In genomic region chr1:165697881-165698842, GRCh38 we compare ENCODE assay signal across 1 cellular context.
TF ChIP-seq lines count a peak whose summit lies in the region.

Gene ALDH9A1 (minus strand): TSS chr1:165698562. CDS start chr1:165698558, 4 bp downstream.

TF ChIP-seq in HepG2, 621 proteins besides CTCF, POLR2A, EP300 and RAD21 (continued from another document and continues in another):
- no peak for TF ChIP-seq ZBTB34 (CRISPR knock-in tag; IDR thresholded peaks at IDR 0.05)
- TF ChIP-seq ZNF792 (CRISPR knock-in tag; IDR thresholded peaks at IDR 0.05) = peak; percentile 29; the same call in 1 of the 2 replicates
- TF ChIP-seq PTBP1 (IDR thresholded peaks at IDR 0.05; ENCODE audit: low read depth, low read length, poor library complexity, severe bottlenecking) = no peak
- no peak for TF ChIP-seq ZSCAN22 (CRISPR knock-in tag; IDR thresholded peaks at IDR 0.05)
- peak; percentile 86; the same call in 1 of the 2 replicates for TF ChIP-seq ZBTB4 (CRISPR knock-in tag; IDR thresholded peaks at IDR 0.05; ENCODE audit: borderline replicate concordance)
- TF ChIP-seq ZNF468 (CRISPR knock-in tag; IDR thresholded peaks at IDR 0.05) = no peak
- peak; percentile 77; the same call in 1 of the 2 replicates for TF ChIP-seq KDM5B (CRISPR knock-in tag; IDR thresholded peaks at IDR 0.05; ENCODE audit: borderline replicate concordance)
- no peak for TF ChIP-seq REPIN1 (CRISPR knock-in tag; IDR thresholded peaks at IDR 0.05; ENCODE audit: borderline replicate concordance, low read depth)
- no peak; the same call in 1 of the 2 replicates for TF ChIP-seq ZNF773 (CRISPR knock-in tag; IDR thresholded peaks at IDR 0.05; ENCODE audit: borderline replicate concordance)
- no peak for TF ChIP-seq LCORL (IDR thresholded peaks at IDR 0.05)
- no peak for TF ChIP-seq LCORL (CRISPR knock-in tag; IDR thresholded peaks at IDR 0.05)
- no peak for TF ChIP-seq REXO4 (CRISPR knock-in tag; IDR thresholded peaks at IDR 0.05; ENCODE audit: borderline replicate concordance)
- no peak for TF ChIP-seq ZNF614 (CRISPR knock-in tag; IDR thresholded peaks at IDR 0.05; ENCODE audit: borderline replicate concordance)
- TF ChIP-seq POGZ (CRISPR knock-in tag; IDR thresholded peaks at IDR 0.05) = peak; percentile 47; the same call in 1 of the 2 replicates
- no peak for TF ChIP-seq PRMT3 (CRISPR knock-in tag; IDR thresholded peaks at IDR 0.05; ENCODE audit: borderline replicate concordance, low read depth)
- no peak; the same call in 1 of the 2 replicates for TF ChIP-seq HOXA5 (CRISPR knock-in tag; IDR thresholded peaks at IDR 0.05)
- no peak for TF ChIP-seq CENPT (CRISPR knock-in tag; IDR thresholded peaks at IDR 0.05; ENCODE audit: low read depth)
- no peak for TF ChIP-seq SAFB2 (CRISPR knock-in tag; IDR thresholded peaks at IDR 0.05; ENCODE audit: borderline replicate concordance, low read depth)
- peak; percentile 44; the same call in 1 of the 2 replicates for TF ChIP-seq SPEN (CRISPR knock-in tag; IDR thresholded peaks at IDR 0.05; ENCODE audit: low read depth)
- TF ChIP-seq POLR2AphosphoS5 (IDR thresholded peaks at IDR 0.05; ENCODE audit: low read depth, low read length) = peak; percentile 65; the same call in 1 of the 2 replicates
- peak; percentile 39; the same call in 1 of the 2 replicates for TF ChIP-seq PRDM15 (CRISPR knock-in tag; IDR thresholded peaks at IDR 0.05)
- TF ChIP-seq ZNF552 (CRISPR knock-in tag; IDR thresholded peaks at IDR 0.05; ENCODE audit: borderline replicate concordance) = 0 out of 2 replicates have a peak, but pooled peaks have one; percentile 61
- peak; percentile 57; the same call in 1 of the 2 replicates for TF ChIP-seq GPN1 (CRISPR knock-in tag; IDR thresholded peaks at IDR 0.05; ENCODE audit: borderline replicate concordance)
- TF ChIP-seq ZZZ3 (CRISPR knock-in tag; IDR thresholded peaks at IDR 0.05; ENCODE audit: borderline replicate concordance) = no peak
- no peak for TF ChIP-seq HMG20A (CRISPR knock-in tag; IDR thresholded peaks at IDR 0.05; ENCODE audit: borderline replicate concordance)
- no peak for TF ChIP-seq KDM6A (CRISPR knock-in tag; IDR thresholded peaks at IDR 0.05; ENCODE audit: low read depth)
- no peak for TF ChIP-seq NFYB (CRISPR knock-in tag; IDR thresholded peaks at IDR 0.05)
- TF ChIP-seq SP140L (CRISPR knock-in tag; IDR thresholded peaks at IDR 0.05; ENCODE audit: borderline replicate concordance) = no peak
- no peak for TF ChIP-seq GMEB2 (CRISPR knock-in tag; IDR thresholded peaks at IDR 0.05; ENCODE audit: low read depth)
- TF ChIP-seq ZNF691 (CRISPR knock-in tag; IDR thresholded peaks at IDR 0.05; ENCODE audit: borderline replicate concordance, low read depth) = no peak
- no peak; the same call in 1 of the 2 replicates for TF ChIP-seq ZNF816 (CRISPR knock-in tag; IDR thresholded peaks at IDR 0.05; ENCODE audit: borderline replicate concordance)
- TF ChIP-seq MAX (IDR thresholded peaks at IDR 0.05) = peak; percentile 68
- TF ChIP-seq ZNF431 (CRISPR knock-in tag; IDR thresholded peaks at IDR 0.05; ENCODE audit: borderline replicate concordance, low read depth) = no peak
- TF ChIP-seq PCBP1 (IDR thresholded peaks at IDR 0.05; ENCODE audit: borderline replicate concordance, low read depth, low read length) = no peak
- TF ChIP-seq ZNF737 (CRISPR knock-in tag; IDR thresholded peaks at IDR 0.05; ENCODE audit: borderline replicate concordance) = no peak; the same call in 1 of the 2 replicates
- no peak for TF ChIP-seq CREB1 (IDR thresholded peaks at IDR 0.05)
- no peak for TF ChIP-seq CREB1 (CRISPR knock-in tag; IDR thresholded peaks at IDR 0.05)
- no peak for TF ChIP-seq E2F2 (CRISPR knock-in tag; IDR thresholded peaks at IDR 0.05; ENCODE audit: borderline replicate concordance)
- no peak for TF ChIP-seq ZSCAN20 (CRISPR knock-in tag; IDR thresholded peaks at IDR 0.05; ENCODE audit: borderline replicate concordance)
- peak; percentile 81; the same call in 1 of the 2 replicates for TF ChIP-seq ZFP91 (CRISPR knock-in tag; IDR thresholded peaks at IDR 0.05; ENCODE audit: borderline replicate concordance)
- no peak; the same call in 1 of the 2 replicates for TF ChIP-seq ADNP (CRISPR knock-in tag; IDR thresholded peaks at IDR 0.05)
- TF ChIP-seq DDIT3 (CRISPR knock-in tag; IDR thresholded peaks at IDR 0.05) = no peak
- TF ChIP-seq ZNF451 (CRISPR knock-in tag; IDR thresholded peaks at IDR 0.05) = no peak
- TF ChIP-seq ZNF10 (CRISPR knock-in tag; IDR thresholded peaks at IDR 0.05; ENCODE audit: borderline replicate concordance, low read depth) = no peak
- TF ChIP-seq ZFP62 (CRISPR knock-in tag; IDR thresholded peaks at IDR 0.05) = no peak
- no peak for TF ChIP-seq KLF11 (CRISPR knock-in tag; IDR thresholded peaks at IDR 0.05)
- 0 out of 2 replicates have a peak, but pooled peaks have one; percentile 33 for TF ChIP-seq ELF1 (CRISPR knock-in tag; IDR thresholded peaks at IDR 0.05)
- peak; percentile 31; the same call in 1 of the 2 replicates for TF ChIP-seq NCOA2 (CRISPR knock-in tag; IDR thresholded peaks at IDR 0.05)
- TF ChIP-seq DR1 (CRISPR knock-in tag; IDR thresholded peaks at IDR 0.05) = 0 out of 2 replicates have a peak, but pooled peaks have one; percentile 32
- no peak for TF ChIP-seq ZNF101 (CRISPR knock-in tag; IDR thresholded peaks at IDR 0.05; ENCODE audit: borderline replicate concordance, low read depth)
- peak; percentile 85 for TF ChIP-seq RBFOX2 (IDR thresholded peaks at IDR 0.05; ENCODE audit: low read depth, low read length)
- TF ChIP-seq SUZ12 (IDR thresholded peaks at IDR 0.05; ENCODE audit: low read depth, low read length) = no peak
- TF ChIP-seq TCF7 (IDR thresholded peaks at IDR 0.05; ENCODE audit: low read depth) = no peak
- no peak for TF ChIP-seq RFXANK (CRISPR knock-in tag; IDR thresholded peaks at IDR 0.05)
- no peak for TF ChIP-seq CHD4 (IDR thresholded peaks at IDR 0.05; ENCODE audit: borderline replicate concordance, low read length)
- TF ChIP-seq FLYWCH1 (CRISPR knock-in tag; IDR thresholded peaks at IDR 0.05) = no peak
- TF ChIP-seq STAG1 (CRISPR knock-in tag; IDR thresholded peaks at IDR 0.05) = peak; percentile 44; the same call in 1 of the 2 replicates
